17 cellular contexts compared by ENCODE assay signal in the genomic region with DNA sequence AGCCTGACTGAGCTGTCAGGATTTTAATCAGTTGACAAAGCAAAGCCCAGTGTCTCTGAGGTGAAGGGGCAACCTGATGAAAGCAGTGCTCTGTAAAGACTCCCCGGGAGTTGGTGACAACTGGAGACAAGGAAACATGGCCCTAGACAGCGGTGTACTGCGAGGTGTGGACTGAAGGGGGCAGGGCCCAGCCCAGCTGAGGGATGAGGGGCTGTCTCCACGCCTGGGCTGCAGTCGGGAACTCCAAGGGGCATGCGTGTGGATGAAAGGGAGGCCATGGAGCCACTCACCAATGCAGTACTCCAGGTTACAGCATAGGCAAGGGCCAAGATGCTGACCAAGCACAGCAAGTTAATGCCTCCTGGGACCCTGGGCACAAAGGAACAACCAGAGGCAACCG. TPM values are rescaled to one million over a fixed set of nuclear protein-coding genes. Genes with fewer than 3 reads are reported as not detected.
A peak's percentile ranks its signal among the peaks of the same experiment; 100 is the strongest.
DNase-seq lines count a peak whose midpoint lies in the region; ATAC-seq and TF ChIP-seq lines count a peak whose summit lies in the region.
"Had no signal": no experiment of that assay in that cellular context is flagged by ENCODE, and none has a peak within 500 bp of the region (broad histone marks: within the 10 kb centered on the region; RNA-seq: fewer than 3 reads in every experiment).

No MANE protein-coding gene starts in this region.

- no peaks in the 10 kb centered on the region for H3K27me3 ChIP-seq in CD4-positive, alpha-beta T cell (ENCODE audit: control insufficient read depth, insufficient read depth, low read length)
- H3K27me3 ChIP-seq in neural progenitor cell (no peaks in the 10 kb centered on the region), MG63 (no peaks in the 10 kb centered on the region)
- H3K27me3 ChIP-seq: BE2C had no signal

- peak overlapping the region; percentile 3 for H3K27ac Mint-ChIP-seq in CD4-positive, alpha-beta T cell
- H3K27ac Mint-ChIP-seq in central memory CD8-positive, alpha-beta T cell (ENCODE audit: low read depth) = peak overlapping the region; percentile 44
- no peak overlapping the region for H3K27ac Mint-ChIP-seq in neural progenitor cell
- H3K27ac Mint-ChIP-seq: GM23338 had no signal

- TF ChIP-seq CTCF in CD4-positive, alpha-beta T cell (IDR thresholded peaks at IDR 0.05) = no peak
- TF ChIP-seq CTCF in GM20000 (IDR thresholded peaks at IDR 0.05; ENCODE audit: extremely low read depth, missing control alignments) = no peak
- TF ChIP-seq CTCF in neural progenitor cell (IDR thresholded peaks at IDR 0.05) = no peak

- H2AFZ ChIP-seq in neural progenitor cell (replicated peaks) = no peak overlapping the region
- H2AFZ ChIP-seq: GM23338, PC-9 had no signal

- no peaks in the 10 kb centered on the region for H3K4me1 Mint-ChIP-seq in CD4-positive, alpha-beta T cell (ENCODE audit: low read depth)
- peaks cover 11% of the 10 kb centered on the region for H3K4me1 Mint-ChIP-seq in central memory CD8-positive, alpha-beta T cell
- peaks cover 9% of the 10 kb centered on the region for H3K4me1 Mint-ChIP-seq in neural progenitor cell

- no peak overlapping the region for H3K4me2 ChIP-seq in neural progenitor cell
- H3K4me2 ChIP-seq: GM23338, PC-9 had no signal

- no peaks in the 10 kb centered on the region for H3K79me2 ChIP-seq in neural progenitor cell (ENCODE audit: low read depth)

- DNase-seq in CD4-positive, alpha-beta T cell = no peak
- DNase-seq in GM20000 (ENCODE audit: low spot score) (peak; percentile 1), sciatic nerve (ENCODE audit: low spot score) (peak; percentile 31), neural progenitor cell (ENCODE audit: low spot score) (no peak), cerebellum (ENCODE audit: low spot score) (no peak), A172 (ENCODE audit: low spot score) (no peak), MG63 (no peak)
- DNase-seq in central memory CD8-positive, alpha-beta T cell (ENCODE audit: low spot score in 2 of 2) = no peak
- DNase-seq: BE2C, DMS 273 treated with DMSO at 0.1 percent for 48 hours, NCI-H1092, NCI-H1694, NCI-H2107, NCI-H226, NCI-H69, PC-9 had no signal

- no peak overlapping the region for H3K4me3 ChIP-seq in neural progenitor cell
- H3K4me3 ChIP-seq in MG63 = no peak overlapping the region
- H3K4me3 ChIP-seq: GM23338, PC-9 had no signal

- H4K20me1 ChIP-seq in neural progenitor cell (ENCODE audit: low read depth) = peaks cover 15% of the 10 kb centered on the region

- CTCF ChIA-PET in CD4-positive, alpha-beta T cell (lab: Charles Lee) = no interaction called here

- peaks cover 3% of the 10 kb centered on the region for H3K4me1 ChIP-seq in neural progenitor cell
- H3K4me1 ChIP-seq: BE2C had no signal

- H3K4me3 Mint-ChIP-seq in CD4-positive, alpha-beta T cell = no peak overlapping the region
- H3K4me3 Mint-ChIP-seq in central memory CD8-positive, alpha-beta T cell = no peak overlapping the region
- no peak overlapping the region for H3K4me3 Mint-ChIP-seq in neural progenitor cell
- H3K4me3 Mint-ChIP-seq: GM23338 had no signal

- POLR2A ChIA-PET in CD4-positive, alpha-beta T cell (lab: Charles Lee) = no interaction called here

- H3K36me3 Mint-ChIP-seq in CD4-positive, alpha-beta T cell (ENCODE audit: low read depth) = peaks cover 77% of the 10 kb centered on the region
- peaks cover 38% of the 10 kb centered on the region for H3K36me3 Mint-ChIP-seq in central memory CD8-positive, alpha-beta T cell (ENCODE audit: insufficient read depth)
- H3K36me3 Mint-ChIP-seq in neural progenitor cell = peaks cover 42% of the 10 kb centered on the region

- H3K36me3 ChIP-seq in neural progenitor cell (no peaks in the 10 kb centered on the region), MG63 (no peaks in the 10 kb centered on the region; the same call in 1 of the 2 replicates)

- no peaks in the 10 kb centered on the region for H3F3A ChIP-seq in neural progenitor cell (ENCODE audit: low read depth)

- H3K9me3 ChIP-seq in CD4-positive, alpha-beta T cell (ENCODE audit: control insufficient read depth, low read length) = no peaks in the 10 kb centered on the region
- H3K9me3 ChIP-seq in neural progenitor cell (ENCODE audit: low read depth) (no peaks in the 10 kb centered on the region), MG63 (no peaks in the 10 kb centered on the region)
- H3K9me3 ChIP-seq: BE2C had no signal

- no peaks in the 10 kb centered on the region for H3K27me3 Mint-ChIP-seq in CD4-positive, alpha-beta T cell
- no peaks in the 10 kb centered on the region for H3K27me3 Mint-ChIP-seq in central memory CD8-positive, alpha-beta T cell
- H3K27me3 Mint-ChIP-seq in neural progenitor cell (ENCODE audit: insufficient read depth, low read depth) = peaks cover 5% of the 10 kb centered on the region

- no peak overlapping the region for H3K9ac ChIP-seq in neural progenitor cell

- H3K9me3 Mint-ChIP-seq in CD4-positive, alpha-beta T cell = no peaks in the 10 kb centered on the region
- no peaks in the 10 kb centered on the region for H3K9me3 Mint-ChIP-seq in central memory CD8-positive, alpha-beta T cell
- no peaks in the 10 kb centered on the region for H3K9me3 Mint-ChIP-seq in neural progenitor cell
- H3K9me3 Mint-ChIP-seq: GM23338 had no signal

- no peak for ATAC-seq in CD4-positive, alpha-beta T cell (ENCODE audit: poor library complexity)
- no peak for ATAC-seq in central memory CD8-positive, alpha-beta T cell (replicated peaks; ENCODE audit: extremely low read depth, poor library complexity, severe bottlenecking)
- ATAC-seq in sciatic nerve = no peak
- ATAC-seq: GM23338 had no signal

- intact Hi-C loops in CD4-positive, alpha-beta T cell (cut with DNase I, micrococcal nuclease) = no loop called here
- intact Hi-C loops in sciatic nerve (cut with DNase I) = no loop called here

- no peak overlapping the region for H3K27ac ChIP-seq in CD4-positive, alpha-beta T cell (ENCODE audit: low read depth, low read length)
- H3K27ac ChIP-seq in neural progenitor cell = no peak overlapping the region
- H3K27ac ChIP-seq: PC-9 had no signal

RNA-seq across cellular contexts. Expression of a gene that starts 45.1 kb away (rescaled TPM):
- total RNA-seq in CD4-positive, alpha-beta T cell = 10 to 100 TPM; 58.3 to 60.3 TPM
- total RNA-seq in sciatic nerve = 64.6 TPM
- 33.0 and 96.9 TPM in 2 replicates for total RNA-seq in neural progenitor cell (ENCODE audit: low replicate concordance)
- total RNA-seq in cerebellum = 63.3 TPM
- 55.1 and 60.6 TPM in 2 replicates for total RNA-seq in A172 (2014; rRNA removed; shearing (Covaris generic))
- total RNA-seq in MG63 (2014; rRNA removed; shearing (Covaris generic); ENCODE audit: low replicate concordance) = 27.8 and 51.0 TPM in 2 replicates

RNA-seq across cellular contexts. Expression of a gene that starts 49.8 kb away (rescaled TPM):
- 10 to 100 TPM; 27.3 to 35.7 TPM for total RNA-seq in CD4-positive, alpha-beta T cell
- total RNA-seq in sciatic nerve (53.7 TPM), neural progenitor cell (ENCODE audit: low replicate concordance) (3.4 and 8.6 TPM in 2 replicates), cerebellum (12.8 TPM)
- total RNA-seq in A172 (2014; rRNA removed; shearing (Covaris generic)) = 12.1 and 15.1 TPM in 2 replicates
- total RNA-seq in MG63 (2014; rRNA removed; shearing (Covaris generic); ENCODE audit: low replicate concordance) = 3.8 and 5.4 TPM in 2 replicates

Comparison
In these comparisons a context has a peak if more than half of its experiments do, and no peak if none do; other contexts are left out.
1. DNase-seq: peak in GM20000 (single experiment) and sciatic nerve (single experiment); none in CD4-positive, alpha-beta T cell (0 of 10), central memory CD8-positive, alpha-beta T cell (0 of 2), neural progenitor cell (single experiment), cerebellum (single experiment), A172 (single experiment) and MG63 (single experiment).